ENCODE assay signal across 8 cellular contexts in genomic region chr2:98912221-98912851, GRCh38. TPM values are rescaled to one million over a fixed set of nuclear protein-coding genes. Genes with fewer than 3 reads are reported as not detected.
DNase-seq lines count a peak whose midpoint lies in the region; FAIRE-seq and TF ChIP-seq lines count a peak whose summit lies in the region.

No MANE protein-coding gene starts in this region.

- H3K9me1 ChIP-seq in keratinocyte (ENCODE audit: control insufficient read depth, extremely low read depth, insufficient read depth, low read length), result no peaks in the 10 kb centered on the region

- peak overlapping the region; percentile 69 for H3K27ac ChIP-seq in keratinocyte (ENCODE audit: control insufficient read depth, insufficient read depth, low read length)

- no peak overlapping the region for H2AFZ ChIP-seq in keratinocyte (ENCODE audit: control insufficient read depth, low read length)

- H3K9me3 Mint-ChIP-seq in activated naive CD8-positive, alpha-beta T cell treated with anti-CD3 and anti-CD28 coated beads for 36 hours, result no peaks in the 10 kb centered on the region
- H3K9me3 Mint-ChIP-seq in endothelial cell (ENCODE audit: unreplicated experiment), result no peaks in the 10 kb centered on the region

- H3K9ac ChIP-seq in keratinocyte (ENCODE audit: control insufficient read depth, extremely low read depth, insufficient read depth, low read length), result peak overlapping the region; percentile 62

- H3K27me3 ChIP-seq in keratinocyte (ENCODE audit: control insufficient read depth, extremely low read depth, insufficient read depth, low read length), result no peaks in the 10 kb centered on the region

- dilution Hi-C loops in keratinocyte (cut with MboI; ENCODE audit: extremely low pct_ligation_motif_present, low sequenced_read_pairs), result no loop called here

- no peak overlapping the region for H3K27ac Mint-ChIP-seq in activated naive CD8-positive, alpha-beta T cell treated with anti-CD3 and anti-CD28 coated beads for 36 hours
- no peak overlapping the region for H3K27ac Mint-ChIP-seq in endothelial cell (ENCODE audit: unreplicated experiment)

- no peak overlapping the region for H3K4me3 ChIP-seq in AG04449 (ENCODE audit: low read depth, low read length)
- peak overlapping the region in 1 of 3 experiments; percentile 30 for H3K4me3 ChIP-seq in keratinocyte (ENCODE audit: control insufficient read depth in 2 of 3, extremely low read depth in 1 of 3, insufficient read depth in 2 of 3, low read depth in 1 of 3, low read length in 3 of 3)

- H3K79me2 ChIP-seq in keratinocyte (ENCODE audit: control insufficient read depth, insufficient read depth, low read length), result no peaks in the 10 kb centered on the region

- H3K4me1 ChIP-seq in keratinocyte (ENCODE audit: control insufficient read depth, extremely low read depth, insufficient read depth, low read length), result peaks cover 75% of the 10 kb centered on the region

- peak; percentile 89 for FAIRE-seq in keratinocyte (lab: Jason Lieb, UNC)

- H3K36me3 ChIP-seq in keratinocyte (ENCODE audit: control insufficient read depth in 2 of 2, extremely low read depth in 1 of 2, insufficient read depth in 2 of 2, low read length in 2 of 2), result no peaks in the 10 kb centered on the region

- peaks cover 4% of the 10 kb centered on the region for H4K20me1 ChIP-seq in keratinocyte (ENCODE audit: control insufficient read depth, extremely low read depth, insufficient read depth, low read length)

- H3K27me3 Mint-ChIP-seq in activated naive CD8-positive, alpha-beta T cell treated with anti-CD3 and anti-CD28 coated beads for 36 hours, result peaks cover 22% of the 10 kb centered on the region
- peaks cover 9% of the 10 kb centered on the region for H3K27me3 Mint-ChIP-seq in endothelial cell (ENCODE audit: unreplicated experiment)

- DNase-seq in AG04449 (ENCODE audit: low read depth, low spot score), result peak; percentile 50
- DNase-seq in M059J (ENCODE audit: low read depth), result peak; percentile 73
- peak in 49 of 56 donors; percentile 11 to 82 (median 62) for DNase-seq in amygdala (lab: John Stamatoyannopoulos, UW)
- DNase-seq in keratinocyte (ENCODE audit: low read depth, low spot score), result peak; percentile 48
- no peak for DNase-seq in germinal center (ENCODE audit: low spot score)
- no peak for DNase-seq in NCI-H526 treated with DMSO at 0.1 percent for 48 hours (lab: John Stamatoyannopoulos, UW)
- no peak for DNase-seq in activated naive CD8-positive, alpha-beta T cell treated with anti-CD3 and anti-CD28 coated beads for 36 hours
- DNase-seq in endothelial cell (ENCODE audit: low spot score), result no peak

- TF ChIP-seq CTCF in AG04449 (IDR thresholded peaks at IDR 0.05; ENCODE audit: insufficient read depth, low read length, missing control alignments) (no peak), keratinocyte (optimal IDR thresholded peaks at IDR 0.05 in 1 of 3, IDR thresholded peaks at IDR 0.05 in 1 of 3, conservative IDR thresholded peaks at IDR 0.05 in 1 of 3; ENCODE audit: extremely low read depth in 1 of 3, insufficient read depth in 2 of 3, low read length in 3 of 3) (no peak), endothelial cell (IDR thresholded peaks at IDR 0.05; ENCODE audit: unreplicated experiment) (no peak)

- H3K9me3 ChIP-seq in keratinocyte (ENCODE audit: control insufficient read depth, low read depth, low read length), result no peaks in the 10 kb centered on the region

- CTCF ChIA-PET in AG04449 (lab: Yijun Ruan, JAX), result no interaction called here

- POLR2A ChIA-PET in AG04449 (lab: Yijun Ruan, JAX), result no interaction called here

- peaks cover 35% of the 10 kb centered on the region for H3K4me1 Mint-ChIP-seq in activated naive CD8-positive, alpha-beta T cell treated with anti-CD3 and anti-CD28 coated beads for 36 hours
- H3K4me1 Mint-ChIP-seq in endothelial cell (ENCODE audit: unreplicated experiment), result peaks cover 29% of the 10 kb centered on the region

- H3K36me3 Mint-ChIP-seq in activated naive CD8-positive, alpha-beta T cell treated with anti-CD3 and anti-CD28 coated beads for 36 hours, result no peaks in the 10 kb centered on the region
- no peaks in the 10 kb centered on the region for H3K36me3 Mint-ChIP-seq in endothelial cell (ENCODE audit: low read depth, unreplicated experiment)

- H3K4me3 Mint-ChIP-seq in activated naive CD8-positive, alpha-beta T cell treated with anti-CD3 and anti-CD28 coated beads for 36 hours, result no peak overlapping the region
- no peak overlapping the region for H3K4me3 Mint-ChIP-seq in endothelial cell (ENCODE audit: unreplicated experiment)

- peak overlapping the region; percentile 71 for H3K4me2 ChIP-seq in keratinocyte (ENCODE audit: control insufficient read depth, extremely low read depth, insufficient read depth, low read depth, low read length)

RNA-seq across cellular contexts. Expression of gene CRACDL, which starts 23.7 kb away (rescaled TPM):
- total RNA-seq in M059J (2014; rRNA removed; shearing (Covaris generic)), result not detected in 2 replicates
- polyA plus RNA-seq in keratinocyte, result 1.4 to 2.1 TPM (median 1.6 TPM) in 3 replicates
- 0.89 TPM for polyA plus RNA-seq in keratinocyte (2011; ENCODE audit: low read depth)
- 1.4 and 1.9 TPM in 2 replicates for polyA plus RNA-seq in keratinocyte (2011; cell fraction: cytosol; rRNA removed)
- polyA plus RNA-seq in keratinocyte (2011; cell fraction: nucleus; rRNA removed), result 3.1 and 3.6 TPM in 2 replicates
- polyA plus RNA-seq in keratinocyte (2012; ENCODE audit: low replicate concordance), result 0.92 and 2.0 TPM in 2 replicates
- polyA minus RNA-seq in keratinocyte, result 1.9 to 3.9 TPM (median 2.4 TPM) in 3 replicates
- polyA minus RNA-seq in keratinocyte (2011; cell fraction: cytosol; rRNA and poly(A)+ RNA removed), result 5.9 TPM
- 6.1 and 7.2 TPM in 2 replicates for polyA minus RNA-seq in keratinocyte (2011; cell fraction: nucleus; rRNA and poly(A)+ RNA removed)
- under 1 TPM; 0.30 to 0.33 TPM for total RNA-seq in activated naive CD8-positive, alpha-beta T cell treated with anti-CD3 and anti-CD28 coated beads for 36 hours
- total RNA-seq in endothelial cell (ENCODE audit: unreplicated experiment), result 3.3 TPM

Comparison
In these comparisons a context has a peak if more than half of its experiments do, and no peak if none do; other contexts are left out.
1. DNase-seq: peak in AG04449 (single experiment), M059J (single experiment), amygdala (49 of 56) and keratinocyte (single experiment); none in germinal center (single experiment), NCI-H526 treated with DMSO at 0.1 percent for 48 hours (single experiment), activated naive CD8-positive, alpha-beta T cell treated with anti-CD3 and anti-CD28 coated beads for 36 hours (single experiment) and endothelial cell (single experiment).